Comparison of ENCODE assay signal across 8 cellular contexts in genomic region chr1:1348420-1349255, GRCh38. TPM values are rescaled to one million over a fixed set of nuclear protein-coding genes. Genes with fewer than 3 reads are reported as not detected.
DNase-seq lines count a peak whose midpoint lies in the region; ATAC-seq, FAIRE-seq and TF ChIP-seq lines count a peak whose summit lies in the region.

No MANE protein-coding gene starts in this region.

- intact Hi-C loops in GM12878 (cut with micrococcal nuclease; ENCODE audit: unreplicated experiment) = loop anchor here (2.0 kb wide), 1 partner anchor 50 kb away; the partner anchor contains the start of gene CCNL2

- POLR2A ChIA-PET in GM12878 (lab: Charles Lee) = interaction anchor here (0.7 kb wide), 1 partner anchor 27 kb away, joined by 5 read pairs; the partner anchor contains the start of gene AURKAIP1

- TF ChIP-seq RAD21 in GM12878 (IDR thresholded peaks at IDR 0.05; ENCODE audit: insufficient read depth, low read depth, low read length) = no peak
- no peak for TF ChIP-seq RAD21 in liver (IDR thresholded peaks at IDR 0.05)

- FAIRE-seq in GM12878 (lab: Jason Lieb, UNC) = no peak

- TF ChIP-seq POLR2A in GM12878 (IDR thresholded peaks at IDR 0.05; ENCODE audit: low read depth, low read length) (no peak), tibial nerve (IDR thresholded peaks at IDR 0.05) (no peak)

- TF ChIP-seq CTCF in AG09309 (IDR thresholded peaks at IDR 0.05; ENCODE audit: control insufficient read depth, insufficient read depth, low read depth, low read length, missing control alignments) (no peak), GM12878 (IDR thresholded peaks at IDR 0.05 in 2 of 3, conservative IDR thresholded peaks at IDR 0.05 in 1 of 3; ENCODE audit: control insufficient read depth in 2 of 3, extremely low read depth in 1 of 3, insufficient read depth in 1 of 3, low read depth in 3 of 3, low read length in 3 of 3) (no peak), liver (IDR thresholded peaks at IDR 0.05; ENCODE audit: low read depth, low read length, missing input control) (no peak), tibial nerve (IDR thresholded peaks at IDR 0.05) (no peak)

- H3K4me1 ChIP-seq in HUES64 (ENCODE audit: insufficient read depth, low read length) (peaks cover 8% of the 10 kb centered on the region; the same call in 1 of the 2 replicates), GM12878 (ENCODE audit: control insufficient read depth, insufficient read depth, low read length) (peaks cover 6% of the 10 kb centered on the region; the same call in 1 of the 2 replicates), liver (ENCODE audit: control insufficient read depth in 4 of 4, insufficient read depth in 4 of 4, low read length in 3 of 4) (peaks cover 34 to 65% (median 49%) of the 10 kb centered on the region in 4 donors), tibial nerve (peaks cover 0 to 73% (median 65%) of the 10 kb centered on the region in 4 donors)

- no peak for DNase-seq in AG09309 (ENCODE audit: low read depth)
- DNase-seq in GM12878 (ENCODE audit: low read depth, low spot score) = no peak
- DNase-seq in tibial nerve (ENCODE audit: low spot score in 2 of 2) = no peak
- no peak for DNase-seq in ureter (ENCODE audit: low spot score)
- no peak for DNase-seq in HPDE6-E6E7 (ENCODE audit: extremely low spot score)

- no peak overlapping the region; the same call in 1 of the 2 replicates for H3K27ac ChIP-seq in HUES64 (ENCODE audit: low read depth, low read length)
- no peak overlapping the region for H3K27ac ChIP-seq in GM12878 (ENCODE audit: control insufficient read depth, insufficient read depth)
- H3K27ac ChIP-seq in liver (ENCODE audit: low read depth in 1 of 2, low read length in 2 of 2) = peak overlapping the region; percentile 64 to 87
- H3K27ac ChIP-seq in tibial nerve = peak overlapping the region; percentile 79 to 91 (median 82)

- H3K9me3 ChIP-seq in HUES64 (ENCODE audit: insufficient read depth, low read depth, low read length) = no peaks in the 10 kb centered on the region
- no peaks in the 10 kb centered on the region for H3K9me3 ChIP-seq in GM12878 (replicated peaks; ENCODE audit: control insufficient read depth, insufficient read depth, low read length)
- no peaks in the 10 kb centered on the region for H3K9me3 ChIP-seq in liver (ENCODE audit: control insufficient read depth in 4 of 4, low read length in 3 of 4)
- no peaks in the 10 kb centered on the region for H3K9me3 ChIP-seq in tibial nerve

- in situ Hi-C loops in GM12878 (cut with MboI) = no loop called here

- SMC1A ChIA-PET in GM12878 (lab: Charles Lee; ENCODE audit: uncharacterized antibody, unreplicated experiment) = interaction anchor here (0.9 kb wide), 1 partner anchor 23 kb away, joined by 3 read pairs; no protein-coding TSS in a partner anchor

- no peaks in the 10 kb centered on the region for H3K27me3 ChIP-seq in HUES64 (ENCODE audit: insufficient read depth, low read length)
- peaks cover 0 to 2% of the 10 kb centered on the region in 2 experiments; a peak in 1 of 4 replicates for H3K27me3 ChIP-seq in GM12878 (replicated peaks in 1 of 2; ENCODE audit: control insufficient read depth in 2 of 2, insufficient read depth in 2 of 2, low read length in 1 of 2)
- peaks cover 0 to 2% (median 0%) of the 10 kb centered on the region in 4 donors for H3K27me3 ChIP-seq in liver (ENCODE audit: control insufficient read depth in 4 of 4, insufficient read depth in 4 of 4, low read length in 3 of 4)
- H3K27me3 ChIP-seq in tibial nerve = no peaks in the 10 kb centered on the region

- no peaks in the 10 kb centered on the region for H3K36me3 ChIP-seq in HUES64 (ENCODE audit: insufficient read depth, low read length)
- H3K36me3 ChIP-seq in GM12878 (ENCODE audit: control insufficient read depth in 2 of 2, insufficient read depth in 2 of 2, low read length in 1 of 2) = no peaks in the 10 kb centered on the region
- no peaks in the 10 kb centered on the region for H3K36me3 ChIP-seq in liver (ENCODE audit: control insufficient read depth in 4 of 4, insufficient read depth in 3 of 4, low read depth in 1 of 4, low read length in 3 of 4)
- H3K36me3 ChIP-seq in tibial nerve = peaks cover 0 to 11% (median 0%) of the 10 kb centered on the region in 3 donors

- peak overlapping the region; percentile 13; the same call in 1 of the 2 replicates for H2AFZ ChIP-seq in GM12878 (ENCODE audit: control insufficient read depth, low read depth, low read length)

- H3K4me3 ChIP-seq in AG09309 (ENCODE audit: control insufficient read depth, low read depth, low read length) (peak overlapping the region; percentile 84), HUES64 (ENCODE audit: low read length) (peak overlapping the region; percentile 86), GM12878 (peak overlapping the region; percentile 83), liver (ENCODE audit: low read depth in 1 of 3, low read length in 3 of 3) (peak overlapping the region; percentile 39 to 94 (median 79)), tibial nerve (peak overlapping the region; percentile 69 to 86 (median 76))

- peak overlapping the region; percentile 83 for H3K9ac ChIP-seq in HUES64 (ENCODE audit: low read depth, low read length)
- H3K9ac ChIP-seq in GM12878 (ENCODE audit: control insufficient read depth, insufficient read depth, low read length) = peak overlapping the region; percentile 38
- peak overlapping the region; percentile 74 to 75 for H3K9ac ChIP-seq in liver (ENCODE audit: low read depth in 1 of 2, low read length in 2 of 2)

- TF ChIP-seq EP300 in GM12878 (IDR thresholded peaks at IDR 0.05; ENCODE audit: borderline replicate concordance in 1 of 2, control insufficient read depth in 1 of 2, low read depth in 2 of 2, low read length in 2 of 2) (no peak), tibial nerve (IDR thresholded peaks at IDR 0.05) (no peak)

- H3K79me2 ChIP-seq in GM12878 (ENCODE audit: control insufficient read depth, insufficient read depth, low read length) = peaks cover 2% of the 10 kb centered on the region

- CTCF ChIA-PET in GM12878 (lab: Yijun Ruan, JAX) = interaction anchor here (0.6 to 2.1 kb wide), 7 partner anchors 21 to 157 kb away, joined by 3 to 12 read pairs (median 4); no protein-coding TSS in a partner anchor

- no TSS peak for BruUV-seq in GM12878 (replicated peaks; lab: Mats Ljungman, UMichigan)

- ATAC-seq in GM19463 (IDR thresholded peaks at IDR 0.05; ENCODE audit: unreplicated experiment) (peak; percentile 34), GM12878 (no peak; the same call in 2 of the 3 replicates)

- WGBS in HUES64 = under 1% methylated on average over 109 of the region's 109 CpGs
- 1% methylated on average over 52 of the region's 109 CpGs for WGBS in GM12878 (ENCODE audit: insufficient coverage, insufficient replicate concordance, low lambda C conversion rate, missing lambda C conversion rate)
- under 1% methylated on average over 109 of the region's 109 CpGs for WGBS in liver
- WGBS in tibial nerve, 2 donors = 0% methylated on average over 1 to 8 of the region's 109 CpGs

- peak overlapping the region; percentile 83 for H3K4me2 ChIP-seq in GM12878 (ENCODE audit: control insufficient read depth, insufficient read depth)

- RAD21 ChIA-PET in GM12878 (lab: Charles Lee; ENCODE audit: unreplicated experiment) = interaction anchor here (1.1 to 1.5 kb wide), 3 partner anchors 24 to 43 kb away, joined by 3 to 4 read pairs (median 3); partner anchors contain the start of gene AURKAIP1

- no peaks in the 10 kb centered on the region for H4K20me1 ChIP-seq in GM12878 (ENCODE audit: control insufficient read depth, insufficient read depth)

RNA-seq across cellular contexts. Expression of gene DVL1, which starts 0.6 kb away (rescaled TPM):
- polyA plus RNA-seq in HUES64 (2013, experiment 1 of 2) = 35.1 TPM
- 36.8 TPM for polyA plus RNA-seq in HUES64 (2013, experiment 2 of 2)
- total RNA-seq in GM12878 (2013; cell fraction: nucleolus; rRNA removed) = 58.9 and 70.1 TPM in 2 replicates
- total RNA-seq in GM12878 (2014; rRNA removed) = 23.5 and 31.1 TPM in 2 replicates
- total RNA-seq in GM12878 (2014; rRNA removed; fragmentation: Illumina TruSeq; extraction: Trizol) = 6.1 and 7.5 TPM in 2 replicates
- 29.8 and 30.8 TPM in 2 replicates for total RNA-seq in GM12878 (2021)
- 3.9 TPM for polyA plus RNA-seq in GM12878 (2011; ENCODE audit: low read depth)
- 3.6 and 7.3 TPM in 2 replicates for polyA plus RNA-seq in GM12878 (2011; rRNA removed)
- 9.5 and 17.3 TPM in 2 replicates for polyA plus RNA-seq in GM12878 (2011; cell fraction: cytosol; rRNA removed)
- 104 and 127 TPM in 2 replicates for polyA plus RNA-seq in GM12878 (2011; cell fraction: nucleus; rRNA removed)
- polyA plus RNA-seq in GM12878 (2012) = 16.5 and 17.7 TPM in 2 replicates
- polyA plus RNA-seq in GM12878 (2014; fragmentation: Illumina TruSeq; extraction: Trizol) = 0.48 and 1.6 TPM in 2 replicates
- polyA plus RNA-seq in GM12878 (2014; fragmentation: Nextera tagmentation; extraction: Ambion mirVana) = under 1 TPM; 0.10 to 0.53 TPM
- 29.6 and 35.6 TPM in 2 replicates for polyA plus RNA-seq in GM12878 (2014; rRNA removed)
- 1 to 10 TPM; 1.3 to 1.9 TPM for polyA plus RNA-seq in GM12878 (2016; fragmentation: Nextera tagmentation; extraction: Ambion mirVana)
- polyA minus RNA-seq in GM12878 (2011; rRNA and poly(A)+ RNA removed) = 7.3 and 12.8 TPM in 2 replicates
- polyA minus RNA-seq in GM12878 (2011; cell fraction: cytosol; rRNA and poly(A)+ RNA removed) = 10.6 and 10.9 TPM in 2 replicates
- 20.3 and 28.3 TPM in 2 replicates for polyA minus RNA-seq in GM12878 (2011; cell fraction: nucleus; rRNA and poly(A)+ RNA removed)
- total RNA-seq in liver = 10 to 100 TPM; 20.4 to 41.2 TPM
- polyA plus RNA-seq in liver = 10 to 100 TPM in 1 of 2 donors, 1 to 10 TPM in 1; 5.7 to 29.2 TPM
- 100 to 1,000 TPM; 130 to 191 (median 144) TPM for total RNA-seq in tibial nerve
- total RNA-seq in ureter = 52.8 TPM

RNA-seq across cellular contexts. Expression of gene MXRA8, which starts 9.7 kb away (rescaled TPM):
- 31.5 TPM for polyA plus RNA-seq in HUES64 (2013, experiment 1 of 2)
- polyA plus RNA-seq in HUES64 (2013, experiment 2 of 2) = 39.4 TPM
- total RNA-seq in GM12878 (2013; cell fraction: nucleolus; rRNA removed) = 0.88 and 1.5 TPM in 2 replicates
- total RNA-seq in GM12878 (2014; rRNA removed) (not detected in 2 replicates), GM12878 (2014; rRNA removed; fragmentation: Illumina TruSeq; extraction: Trizol) (not detected in 2 replicates), GM12878 (2021) (0.29 and 0.54 TPM in 2 replicates), liver (1 to 10 TPM; 3.2 to 5.3 TPM), tibial nerve (100 to 1,000 TPM; 351 to 659 (median 448) TPM), ureter (41.9 TPM)
- polyA plus RNA-seq in GM12878 (2011; ENCODE audit: low read depth) = 0.68 TPM
- polyA plus RNA-seq in GM12878 (2011; rRNA removed) (0.11 and 0.20 TPM in 2 replicates), GM12878 (2014; fragmentation: Illumina TruSeq; extraction: Trizol) (not detected in 2 replicates), GM12878 (2014; fragmentation: Nextera tagmentation; extraction: Ambion mirVana) (not detected), GM12878 (2014; rRNA removed) (0.19 and 0.27 TPM in 2 replicates), GM12878 (2016; fragmentation: Nextera tagmentation; extraction: Ambion mirVana) (under 1 TPM in 1 of 2 experiments, not detected in 1; 0.15 TPM), liver (1 to 10 TPM; 1.8 to 5.9 TPM)
- 0.32 and 0.49 TPM in 2 replicates for polyA plus RNA-seq in GM12878 (2011; cell fraction: cytosol; rRNA removed)
- 1.3 and 2.1 TPM in 2 replicates for polyA plus RNA-seq in GM12878 (2011; cell fraction: nucleus; rRNA removed)
- polyA plus RNA-seq in GM12878 (2012) = 2.5 and 3.7 TPM in 2 replicates
- not detected in 2 replicates for polyA minus RNA-seq in GM12878 (2011; rRNA and poly(A)+ RNA removed)
- polyA minus RNA-seq in GM12878 (2011; cell fraction: cytosol; rRNA and poly(A)+ RNA removed) = not detected in 2 replicates
- 0.38 TPM in 1 of 2 replicates, not detected in the other for polyA minus RNA-seq in GM12878 (2011; cell fraction: nucleus; rRNA and poly(A)+ RNA removed)

RNA-seq across cellular contexts. Expression of gene TAS1R3, which starts 17.6 kb away (rescaled TPM):
- 0.10 TPM for polyA plus RNA-seq in HUES64 (2013, experiment 1 of 2)
- polyA plus RNA-seq in HUES64 (2013, experiment 2 of 2) = 0.13 TPM
- total RNA-seq in GM12878 (2013; cell fraction: nucleolus; rRNA removed) = 0.73 and 1.2 TPM in 2 replicates
- total RNA-seq in GM12878 (2014; rRNA removed) (0.05 and 0.06 TPM in 2 replicates), GM12878 (2014; rRNA removed; fragmentation: Illumina TruSeq; extraction: Trizol) (0.04 and 0.05 TPM in 2 replicates), GM12878 (2021) (0.29 and 0.51 TPM in 2 replicates), liver (under 1 TPM; 0.19 to 0.33 TPM), tibial nerve (1 to 10 TPM in 1 of 4 donors, under 1 TPM in 3; 0.21 to 1.2 (median 0.63) TPM), ureter (0.42 TPM)
- 0.20 TPM for polyA plus RNA-seq in GM12878 (2011; ENCODE audit: low read depth)
- polyA plus RNA-seq in GM12878 (2011; rRNA removed) (0.03 and 0.08 TPM in 2 replicates), GM12878 (2014; fragmentation: Illumina TruSeq; extraction: Trizol) (not detected in 2 replicates), GM12878 (2014; fragmentation: Nextera tagmentation; extraction: Ambion mirVana) (not detected), GM12878 (2014; rRNA removed) (0.19 and 0.41 TPM in 2 replicates), GM12878 (2016; fragmentation: Nextera tagmentation; extraction: Ambion mirVana) (under 1 TPM; 0.08 to 0.38 TPM), liver (under 1 TPM in 1 of 2 donors, not detected in 1; 0.36 TPM)
- 0.10 and 0.15 TPM in 2 replicates for polyA plus RNA-seq in GM12878 (2011; cell fraction: cytosol; rRNA removed)
- 2.7 and 2.9 TPM in 2 replicates for polyA plus RNA-seq in GM12878 (2011; cell fraction: nucleus; rRNA removed)
- 0.46 and 0.62 TPM in 2 replicates for polyA plus RNA-seq in GM12878 (2012)
- 0.21 TPM in 1 of 2 replicates, not detected in the other for polyA minus RNA-seq in GM12878 (2011; rRNA and poly(A)+ RNA removed)
- 0.27 TPM in 1 of 2 replicates, not detected in the other for polyA minus RNA-seq in GM12878 (2011; cell fraction: cytosol; rRNA and poly(A)+ RNA removed)
- polyA minus RNA-seq in GM12878 (2011; cell fraction: nucleus; rRNA and poly(A)+ RNA removed) = 0.60 and 0.77 TPM in 2 replicates

RNA-seq across cellular contexts. Expression of gene CPTP, which starts 24.0 kb away (rescaled TPM):
- 10.1 TPM for polyA plus RNA-seq in HUES64 (2013, experiment 1 of 2)
- polyA plus RNA-seq in HUES64 (2013, experiment 2 of 2) = 10.2 TPM
- total RNA-seq in GM12878 (2013; cell fraction: nucleolus; rRNA removed) = 16.5 and 18.3 TPM in 2 replicates
- total RNA-seq in GM12878 (2014; rRNA removed) = 16.7 and 21.2 TPM in 2 replicates
- total RNA-seq in GM12878 (2014; rRNA removed; fragmentation: Illumina TruSeq; extraction: Trizol) = 2.8 and 4.3 TPM in 2 replicates
- total RNA-seq in GM12878 (2021) = 19.6 and 20.2 TPM in 2 replicates
- 2.5 TPM for polyA plus RNA-seq in GM12878 (2011; ENCODE audit: low read depth)
- polyA plus RNA-seq in GM12878 (2011; rRNA removed) = 1.7 and 2.9 TPM in 2 replicates
- polyA plus RNA-seq in GM12878 (2011; cell fraction: cytosol; rRNA removed) = 6.0 and 10.7 TPM in 2 replicates
- polyA plus RNA-seq in GM12878 (2011; cell fraction: nucleus; rRNA removed) = 9.1 and 12.3 TPM in 2 replicates
- polyA plus RNA-seq in GM12878 (2012) = 10.1 and 10.4 TPM in 2 replicates
- polyA plus RNA-seq in GM12878 (2014; fragmentation: Illumina TruSeq; extraction: Trizol) = 1.8 TPM in 1 of 2 replicates, not detected in the other
- under 1 TPM; 0.06 to 0.18 TPM for polyA plus RNA-seq in GM12878 (2014; fragmentation: Nextera tagmentation; extraction: Ambion mirVana)
- polyA plus RNA-seq in GM12878 (2014; rRNA removed) = 15.7 and 19.2 TPM in 2 replicates
- 10 to 100 TPM; 17.7 to 24.3 TPM for polyA plus RNA-seq in GM12878 (2016; fragmentation: Nextera tagmentation; extraction: Ambion mirVana)
- polyA minus RNA-seq in GM12878 (2011; rRNA and poly(A)+ RNA removed) = 1.8 and 7.2 TPM in 2 replicates
- polyA minus RNA-seq in GM12878 (2011; cell fraction: cytosol; rRNA and poly(A)+ RNA removed) = 5.3 and 9.6 TPM in 2 replicates
- 11.4 and 14.2 TPM in 2 replicates for polyA minus RNA-seq in GM12878 (2011; cell fraction: nucleus; rRNA and poly(A)+ RNA removed)
- total RNA-seq in liver = 10 to 100 TPM in 1 of 2 donors, 1 to 10 TPM in 1; 7.9 to 14.6 TPM
- 10 to 100 TPM; 30.4 to 45.1 TPM for polyA plus RNA-seq in liver
- total RNA-seq in tibial nerve = 10 to 100 TPM; 12.0 to 24.9 (median 18.8) TPM
- 21.4 TPM for total RNA-seq in ureter

RNA-seq across cellular contexts. Expression of gene INTS11, which starts 24.2 kb away (rescaled TPM):
- polyA plus RNA-seq in HUES64 (2013, experiment 1 of 2) = 74.1 TPM
- 76.3 TPM for polyA plus RNA-seq in HUES64 (2013, experiment 2 of 2)
- 160 and 166 TPM in 2 replicates for total RNA-seq in GM12878 (2013; cell fraction: nucleolus; rRNA removed)
- total RNA-seq in GM12878 (2014; rRNA removed) (86.6 and 98.3 TPM in 2 replicates), GM12878 (2014; rRNA removed; fragmentation: Illumina TruSeq; extraction: Trizol) (36.8 and 41.1 TPM in 2 replicates), GM12878 (2021) (87.3 and 104 TPM in 2 replicates), liver (10 to 100 TPM; 30.7 to 40.5 TPM), tibial nerve (100 to 1,000 TPM; 118 to 241 (median 157) TPM), ureter (132 TPM)
- polyA plus RNA-seq in GM12878 (2011; ENCODE audit: low read depth) = 34.7 TPM
- polyA plus RNA-seq in GM12878 (2011; rRNA removed) (43.9 and 78.4 TPM in 2 replicates), GM12878 (2014; fragmentation: Illumina TruSeq; extraction: Trizol) (55.2 and 64.2 TPM in 2 replicates), GM12878 (2014; fragmentation: Nextera tagmentation; extraction: Ambion mirVana) (1 to 10 TPM; 2.5 to 9.4 TPM), GM12878 (2014; rRNA removed) (117 and 130 TPM in 2 replicates), GM12878 (2016; fragmentation: Nextera tagmentation; extraction: Ambion mirVana) (10 to 100 TPM; 77.0 to 79.9 TPM), liver (10 to 100 TPM; 26.3 to 38.3 TPM)
- polyA plus RNA-seq in GM12878 (2011; cell fraction: cytosol; rRNA removed) = 134 and 137 TPM in 2 replicates
- polyA plus RNA-seq in GM12878 (2011; cell fraction: nucleus; rRNA removed) = 386 and 456 TPM in 2 replicates
- 77.9 and 92.3 TPM in 2 replicates for polyA plus RNA-seq in GM12878 (2012)
- 67.1 and 96.1 TPM in 2 replicates for polyA minus RNA-seq in GM12878 (2011; rRNA and poly(A)+ RNA removed)
- polyA minus RNA-seq in GM12878 (2011; cell fraction: cytosol; rRNA and poly(A)+ RNA removed) = 30.6 and 47.1 TPM in 2 replicates
- polyA minus RNA-seq in GM12878 (2011; cell fraction: nucleus; rRNA and poly(A)+ RNA removed) = 46.7 and 94.2 TPM in 2 replicates

Comparison
In these comparisons a context has a peak if more than half of its experiments do, and no peak if none do; other contexts are left out.
1. H3K27ac ChIP-seq: peak in liver (2 of 2) and tibial nerve (4 of 4); none in HUES64 (single experiment) and GM12878 (single experiment).
2. Peak in every context shown above with its lines, with median percentiles within 50 percentile points of each other: H3K4me3 ChIP-seq and H3K9ac ChIP-seq.